26 cellular contexts compared by ENCODE assay signal in the genomic region with DNA sequence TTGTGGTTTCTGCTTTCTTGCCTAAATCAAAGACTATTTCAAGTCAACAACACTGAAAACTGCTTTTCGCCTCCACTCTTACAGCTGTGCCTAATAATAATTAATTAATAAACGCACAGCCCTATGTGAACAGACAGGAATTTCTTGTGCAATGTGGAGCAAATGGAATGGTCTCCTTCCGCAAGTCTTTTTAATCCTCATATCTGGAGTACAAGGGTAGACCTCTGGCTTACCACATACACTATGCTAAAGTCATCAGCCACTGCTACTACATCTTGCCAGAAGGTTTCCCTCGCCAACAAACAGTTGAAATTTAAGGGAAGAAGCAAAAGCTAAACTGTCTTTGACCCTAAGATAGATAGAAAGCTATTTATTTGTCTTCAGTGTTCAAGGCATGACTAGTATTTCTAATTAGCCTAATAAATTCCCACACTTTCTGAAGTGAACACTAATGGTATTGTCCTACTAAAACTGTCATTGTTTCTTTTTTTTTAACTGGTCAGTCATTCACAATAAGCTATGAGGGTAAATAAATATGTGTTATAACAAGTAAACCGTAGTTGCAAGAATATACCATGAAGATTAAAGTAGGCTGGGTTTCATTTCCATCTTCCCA.
"Had no signal": no experiment of that assay in that cellular context is flagged by ENCODE, and none has a peak within 500 bp of the region (broad histone marks: within the 10 kb centered on the region; RNA-seq: fewer than 3 reads in every experiment).

No MANE protein-coding gene starts in this region.

- ATAC-seq: activated naive CD8-positive, alpha-beta T cell treated with anti-CD3 and anti-CD28 coated beads, Interleukin-2, amount 50 U/mL, for 24 hours; gastrocnemius medialis; natural killer cell; SK-N-SH treated with all-trans-retinoic acid at 6 μM for 48 hours; WTC11 had no signal

- DNase-seq: activated CD4-positive, alpha-beta memory T cell treated with anti-CD3 and anti-CD28 coated beads, Interleukin-2, amount 10 ng/mL, durations not matched to agents 7 days and 5 days; activated CD4-positive, alpha-beta T cell treated with anti-CD3 and anti-CD28 coated beads for 1 hour; activated CD4-positive, alpha-beta T cell treated with anti-CD3 and anti-CD28 coated beads, Interleukin-2, amount 10 ng/mL, durations not matched to agents 7 days and 5 days; activated CD8-positive, alpha-beta memory T cell treated with anti-CD3 and anti-CD28 coated beads, Interleukin-2, amount 50 U/mL, for 48 hours; activated naive CD8-positive, alpha-beta T cell treated with anti-CD3 and anti-CD28 coated beads, Interleukin-2, amount 50 U/mL, for 24 hours; activated T-cell treated with anti-CD3 and anti-CD28 coated beads, Interleukin-2, amount 50 U/mL, for 24 hours; anterior cingulate cortex; cortex of kidney; esophagus squamous epithelium; gastrocnemius medialis; kidney; left colon; natural killer cell; occipital lobe; posterior cingulate gyrus; right cardiac atrium; stimulated activated CD4-positive, alpha-beta T cell treated with anti-CD3 and anti-CD28 coated beads, Interleukin-12 subunit alpha, Interleukin-12 subunit beta, amount 100 ng/mL, for 4 hours; stimulated activated CD4-positive, alpha-beta T cell treated with anti-CD3 and anti-CD28 coated beads, Interleukin-4, amount 100 ng/mL, for 1 hour; T-helper 2 cell; thyroid gland; upper lobe of right lung had no signal

- H3K4me3 ChIP-seq: esophagus squamous epithelium, gastrocnemius medialis, hepatocyte, neural progenitor cell, thyroid gland, upper lobe of right lung had no signal

- H3K27ac ChIP-seq: epithelial cell of prostate, esophagus squamous epithelium, gastrocnemius medialis, hepatocyte, neural progenitor cell, thyroid gland, upper lobe of right lung had no signal
